ENCODE assay signal across 26 cellular contexts in genomic region chr1:7187121-7187510, GRCh38.
"Had no signal": no experiment of that assay in that cellular context is flagged by ENCODE, and none has a peak within 500 bp of the region (broad histone marks: within the 10 kb centered on the region; RNA-seq: fewer than 3 reads in every experiment).

No MANE protein-coding gene starts in this region.

- H3K4me3 ChIP-seq: ascending aorta, breast epithelium, cardiac muscle cell, coronary artery, dorsolateral prefrontal cortex had no signal

- H3K36me3 ChIP-seq: ascending aorta, breast epithelium, cardiac muscle cell had no signal

- H3K27ac ChIP-seq: ascending aorta, breast epithelium, cardiac muscle cell, coronary artery, dorsolateral prefrontal cortex had no signal

- H3K9me3 ChIP-seq: ascending aorta, breast epithelium had no signal

- ATAC-seq: activated CD8-positive, alpha-beta memory T cell treated with anti-CD3 and anti-CD28 coated beads, Interleukin-2, amount 10 ng/mL, durations not matched to agents 7 days and 5 days; activated CD8-positive, alpha-beta T cell treated with anti-CD3 and anti-CD28 coated beads for 36 hours; activated naive CD8-positive, alpha-beta T cell treated with anti-CD3 and anti-CD28 coated beads, Interleukin-2, amount 50 U/mL, for 24 hours; esophagus mucosa had no signal

- H3K27me3 ChIP-seq: ascending aorta, breast epithelium, dorsolateral prefrontal cortex had no signal

- DNase-seq: activated CD4-positive, alpha-beta T cell treated with anti-CD3 and anti-CD28 coated beads for 48 hours; activated CD4-positive, alpha-beta T cell treated with anti-CD3 and anti-CD28 coated beads, Interleukin-2, amount 50 U/mL, for 1 hour; activated CD4-positive, alpha-beta T cell treated with anti-CD3 and anti-CD28 coated beads, Interleukin-2, amount 50 U/mL, for 48 hours; activated CD8-positive, alpha-beta memory T cell treated with anti-CD3 and anti-CD28 coated beads, Interleukin-2, amount 10 ng/mL, durations not matched to agents 7 days and 5 days; activated CD8-positive, alpha-beta memory T cell treated with anti-CD3 and anti-CD28 coated beads, Interleukin-2, amount 50 U/mL, for 4 hours; activated CD8-positive, alpha-beta T cell treated with anti-CD3 and anti-CD28 coated beads for 36 hours; activated effector memory CD4-positive, alpha-beta T cell treated with anti-CD3 and anti-CD28 coated beads, Interleukin-2, amount 50 U/mL, for 16 hours; activated naive CD4-positive, alpha-beta T cell treated with anti-CD3 and anti-CD28 coated beads for 36 hours; activated naive CD8-positive, alpha-beta T cell treated with anti-CD3 and anti-CD28 coated beads for 36 hours; activated naive CD8-positive, alpha-beta T cell treated with anti-CD3 and anti-CD28 coated beads, Interleukin-2, amount 50 U/mL, for 24 hours; activated T-cell treated with anti-CD3 and anti-CD28 coated beads, Interleukin-2, amount 50 U/mL, for 1 hour; activated T-cell treated with anti-CD3 and anti-CD28 coated beads, Interleukin-2, amount 50 U/mL, for 48 hours; central memory CD4-positive, alpha-beta T cell; cerebellar nuclear complex; dorsolateral prefrontal cortex; effector memory CD4-positive, alpha-beta T cell; endodermal cell; foreskin fibroblast; head of caudate nucleus; hippocampal formation; T-helper 2 cell had no signal

- H3K4me1 ChIP-seq: ascending aorta, breast epithelium had no signal
